ENCODE assay signal across 20 cellular contexts in the genomic region with DNA sequence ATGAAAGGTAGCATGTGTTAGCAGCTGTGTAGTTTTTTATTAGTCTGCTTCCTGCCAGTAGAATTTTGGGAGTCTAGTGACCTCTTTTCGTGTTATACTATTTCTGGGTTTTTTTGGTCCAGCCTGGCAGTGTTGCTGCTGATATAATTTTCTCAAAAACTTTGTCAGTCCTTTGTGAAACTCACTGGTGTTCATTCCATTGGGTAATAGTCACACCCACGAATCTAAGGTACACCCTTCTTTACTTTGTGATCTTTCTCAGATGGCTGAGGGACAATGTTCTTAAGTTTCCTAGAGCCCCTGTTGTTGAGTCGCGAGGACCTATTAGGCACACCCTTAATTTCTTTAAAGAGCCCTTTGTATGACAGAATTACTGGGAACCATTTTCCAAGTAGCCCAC.
"Had no signal": no experiment of that assay in that cellular context is flagged by ENCODE, and none has a peak within 500 bp of the region (broad histone marks: within the 10 kb centered on the region; RNA-seq: fewer than 3 reads in every experiment).

No MANE protein-coding gene starts in this region.

- H3K27me3 ChIP-seq: body of pancreas had no signal

- DNase-seq: activated B cell treated with CpG ODN at 0.5 μM for 24 hours; activated CD4-positive, alpha-beta T cell treated with anti-CD3 and anti-CD28 coated beads for 48 hours; activated CD8-positive, alpha-beta memory T cell treated with anti-CD3 and anti-CD28 coated beads, Interleukin-2, amount 50 U/mL, for 4 hours; activated CD8-positive, alpha-beta T cell treated with anti-CD3 and anti-CD28 coated beads, Interleukin-2, amount 10 ng/mL, durations not matched to agents 7 days and 5 days; activated effector memory CD4-positive, alpha-beta T cell treated with anti-CD3 and anti-CD28 coated beads, Interleukin-2, amount 50 U/mL, for 16 hours; activated T-cell treated with anti-CD3 and anti-CD28 coated beads, Interleukin-2, amount 50 U/mL, for 48 hours; amniotic stem cell; body of pancreas; cortex of kidney; effector memory CD4-positive, alpha-beta T cell; hippocampal formation; kidney; left ventricle myocardium superior; mesendoderm; natural killer cell; stimulated activated CD4-positive, alpha-beta T cell treated with anti-CD3 and anti-CD28 coated beads, Interleukin-12 subunit alpha, Interleukin-12 subunit beta, amount 100 ng/mL, for 4 hours; stimulated activated CD4-positive, alpha-beta T cell treated with anti-CD3 and anti-CD28 coated beads, Interleukin-2, amount 100 ng/mL, for 24 hours; T-helper 2 cell had no signal

- H3K9me3 ChIP-seq: body of pancreas, thoracic aorta had no signal

- H3K27ac ChIP-seq: body of pancreas had no signal

- H3K36me3 ChIP-seq: thoracic aorta had no signal

- H3K4me3 ChIP-seq: body of pancreas, thoracic aorta had no signal

- ATAC-seq: activated CD8-positive, alpha-beta T cell treated with anti-CD3 and anti-CD28 coated beads, Interleukin-2, amount 10 ng/mL, durations not matched to agents 7 days and 5 days; activated naive CD4-positive, alpha-beta T cell treated with anti-CD3 and anti-CD28 coated beads, Interleukin-2, amount 50 U/mL, for 72 hours; body of pancreas; left ventricle myocardium superior; natural killer cell had no signal
